Comparison of ENCODE assay signal across 28 cellular contexts in genomic region chr1:232784794-232785193, GRCh38. TPM values are rescaled to one million over a fixed set of nuclear protein-coding genes. Genes with fewer than 3 reads are reported as not detected.
DNase-seq lines count a peak whose midpoint lies in the region; ATAC-seq, FAIRE-seq and TF ChIP-seq lines count a peak whose summit lies in the region.
"Had no signal": no experiment of that assay in that cellular context is flagged by ENCODE, and none has a peak within 500 bp of the region (broad histone marks: within the 10 kb centered on the region; RNA-seq: fewer than 3 reads in every experiment).

No MANE protein-coding gene starts in this region.

- no TSS peak for BruUV-seq in Calu3 (replicated peaks; lab: Mats Ljungman, UMichigan)

- H3K36me3 ChIP-seq in GM23338 (ENCODE audit: insufficient read depth) (no peaks in the 10 kb centered on the region), bronchial epithelial cell (ENCODE audit: control insufficient read depth, insufficient read depth, low read length) (no peaks in the 10 kb centered on the region), psoas muscle (ENCODE audit: insufficient read depth in 1 of 2, low read depth in 1 of 2) (no peaks in the 10 kb centered on the region), sigmoid colon (no peaks in the 10 kb centered on the region), Peyer's patch (no peaks in the 10 kb centered on the region)
- H3K36me3 ChIP-seq: BLaER1 treated with 17β-estradiol and CSF1 and Interleukin-3, amounts not matched to agents 10 nM and 100 nM had no signal

- H3K4me1 Mint-ChIP-seq in GM23338 (no peaks in the 10 kb centered on the region; the same call in 2 of the 3 replicates), neural crest cell (no peaks in the 10 kb centered on the region), Calu3 (ENCODE audit: low read depth, unreplicated experiment) (no peaks in the 10 kb centered on the region)
- H3K4me1 Mint-ChIP-seq: B cell had no signal

- no peak overlapping the region for H3K4me2 ChIP-seq in GM23338
- H3K4me2 ChIP-seq: A549 had no signal

- TF ChIP-seq CTCF in GM23338 (conservative IDR thresholded peaks at IDR 0.05; ENCODE audit: low read depth in 2 of 2) (no peak), bronchial epithelial cell (IDR thresholded peaks at IDR 0.05; ENCODE audit: insufficient read depth, low read length, severe bottlenecking) (no peak), neural crest cell (conservative IDR thresholded peaks at IDR 0.05) (no peak), psoas muscle (IDR thresholded peaks at IDR 0.05) (no peak), sigmoid colon (IDR thresholded peaks at IDR 0.05) (no peak), Peyer's patch (IDR thresholded peaks at IDR 0.05) (no peak), Calu3 (IDR thresholded peaks at IDR 0.05; ENCODE audit: unreplicated experiment) (no peak)

- H3K27me3 ChIP-seq in GM23338 (ENCODE audit: insufficient read depth) (no peaks in the 10 kb centered on the region), bronchial epithelial cell (ENCODE audit: control insufficient read depth, insufficient read depth, low read length) (no peaks in the 10 kb centered on the region), psoas muscle (ENCODE audit: insufficient read depth in 3 of 3, low read length in 2 of 3) (no peaks in the 10 kb centered on the region), sigmoid colon (no peaks in the 10 kb centered on the region), Peyer's patch (no peaks in the 10 kb centered on the region)
- H3K27me3 ChIP-seq: BLaER1 treated with 17β-estradiol and CSF1 and Interleukin-3, amounts not matched to agents 10 nM and 100 nM had no signal

- peak; percentile 81 for FAIRE-seq in bronchial epithelial cell (lab: Jason Lieb, UNC)
- FAIRE-seq: A549, GM12878, GM12892, GM18507 had no signal

- H2AFZ ChIP-seq in GM23338: peak overlapping the region; percentile 72; the same call in 1 of the 2 replicates

- TF ChIP-seq EP300 in sigmoid colon (IDR thresholded peaks at IDR 0.05): no peak

- no peaks in the 10 kb centered on the region for H3K9me2 ChIP-seq in GM23338 (ENCODE audit: insufficient read depth)

- no peaks in the 10 kb centered on the region for H3K9me3 ChIP-seq in psoas muscle
- no peaks in the 10 kb centered on the region for H3K9me3 ChIP-seq in sigmoid colon
- H3K9me3 ChIP-seq in Peyer's patch: no peaks in the 10 kb centered on the region
- H3K9me3 ChIP-seq: A549; BLaER1 treated with 17β-estradiol and CSF1 and Interleukin-3, amounts not matched to agents 10 nM and 100 nM; Caco-2 had no signal

- H3K4me1 ChIP-seq in GM23338 (ENCODE audit: insufficient read depth) (no peaks in the 10 kb centered on the region), psoas muscle (peaks cover 10% of the 10 kb centered on the region), sigmoid colon (no peaks in the 10 kb centered on the region), Peyer's patch (no peaks in the 10 kb centered on the region)
- H3K4me1 ChIP-seq: A549 had no signal

- H3F3A ChIP-seq in GM23338 (replicated peaks; ENCODE audit: low read depth): no peaks in the 10 kb centered on the region

- no peaks in the 10 kb centered on the region for H3K9me3 Mint-ChIP-seq in GM23338
- no peaks in the 10 kb centered on the region for H3K9me3 Mint-ChIP-seq in neural crest cell
- H3K9me3 Mint-ChIP-seq in Calu3 (ENCODE audit: low read depth, unreplicated experiment): no peaks in the 10 kb centered on the region
- H3K9me3 Mint-ChIP-seq: CD4-positive, alpha-beta T cell; CD8-positive, alpha-beta T cell had no signal

- H4K20me1 ChIP-seq in GM23338 (replicated peaks; ENCODE audit: insufficient read depth): no peaks in the 10 kb centered on the region
- H4K20me1 ChIP-seq: BLaER1 treated with 17β-estradiol and CSF1 and Interleukin-3, amounts not matched to agents 10 nM and 100 nM had no signal

- H3K27me3 Mint-ChIP-seq in GM23338 (ENCODE audit: insufficient read depth, low read depth, poor library complexity) (peaks cover 4% of the 10 kb centered on the region), neural crest cell (ENCODE audit: low read depth) (no peaks in the 10 kb centered on the region), Calu3 (ENCODE audit: unreplicated experiment) (peaks cover 30% of the 10 kb centered on the region)
- H3K27me3 Mint-ChIP-seq: CD4-positive, alpha-beta T cell had no signal

- intact Hi-C loops in psoas muscle (cut with DNase I): no loop called here
- intact Hi-C loops in sigmoid colon (cut with DNase I): no loop called here
- intact Hi-C loops in Calu3 (cut with micrococcal nuclease; ENCODE audit: unreplicated experiment): no loop called here

- no peaks in the 10 kb centered on the region for H3K36me3 Mint-ChIP-seq in GM23338 (ENCODE audit: low read depth)
- H3K36me3 Mint-ChIP-seq in neural crest cell (ENCODE audit: low read depth): no peaks in the 10 kb centered on the region
- no peaks in the 10 kb centered on the region for H3K36me3 Mint-ChIP-seq in Calu3 (ENCODE audit: insufficient read depth, unreplicated experiment)
- H3K36me3 Mint-ChIP-seq: CD8-positive, alpha-beta T cell had no signal

- no peak overlapping the region for H3K27ac ChIP-seq in GM23338 (ENCODE audit: low read depth)
- peak overlapping the region; percentile 28 for H3K27ac ChIP-seq in psoas muscle
- no peak overlapping the region for H3K27ac ChIP-seq in sigmoid colon
- no peak overlapping the region for H3K27ac ChIP-seq in Peyer's patch
- H3K27ac ChIP-seq: 22Rv1; A549; BLaER1 treated with 17β-estradiol and CSF1 and Interleukin-3, amounts not matched to agents 10 nM and 100 nM; C4-2B had no signal

- CTCF ChIA-PET in Calu3 (lab: Charles Lee): no interaction called here

- H3K4me3 ChIP-seq in GM23338 (no peak overlapping the region), bronchial epithelial cell (ENCODE audit: low read depth, low read length) (no peak overlapping the region), psoas muscle (peak overlapping the region; percentile 30), sigmoid colon (no peak overlapping the region), Peyer's patch (no peak overlapping the region)
- H3K4me3 ChIP-seq: A549; BLaER1 treated with 17β-estradiol and CSF1 and Interleukin-3, amounts not matched to agents 10 nM and 100 nM; GM12878 had no signal

- no peak overlapping the region for H3K4me3 Mint-ChIP-seq in GM23338
- H3K4me3 Mint-ChIP-seq in neural crest cell: no peak overlapping the region
- no peak overlapping the region for H3K4me3 Mint-ChIP-seq in Calu3 (ENCODE audit: low read depth, unreplicated experiment)
- H3K4me3 Mint-ChIP-seq: B cell; CD4-positive, alpha-beta T cell; CD8-positive, alpha-beta T cell had no signal

- TF ChIP-seq POLR2A in sigmoid colon (IDR thresholded peaks at IDR 0.05) (no peak), Peyer's patch (IDR thresholded peaks at IDR 0.05) (no peak)

- DNase-seq in GM23338 (ENCODE audit: low spot score) (no peak), bronchial epithelial cell (ENCODE audit: low read depth) (no peak), neural crest cell (ENCODE audit: low read depth, low spot score) (no peak), psoas muscle (no peak), sigmoid colon (no peak), Peyer's patch (no peak), Calu3 (no peak)
- DNase-seq: AML-193; Caco-2; CD4-positive, alpha-beta T cell; CD8-positive, alpha-beta T cell; DMS 273 treated with DMSO at 0.1 percent for 48 hours; DMS153; DMS53; DMS79; DND-41; EL; GDM1 had no signal

- 39 to 65% (median 39%) methylated on average over 7 of the region's 7 CpGs for WGBS in psoas muscle, 3 donors
- 87 to 95% methylated on average over 7 of the region's 7 CpGs for WGBS in sigmoid colon, 2 donors

- H3K27ac Mint-ChIP-seq in GM23338 (no peak overlapping the region), neural crest cell (ENCODE audit: unreplicated experiment) (peak overlapping the region; percentile 17), Calu3 (ENCODE audit: unreplicated experiment) (no peak overlapping the region)
- H3K27ac Mint-ChIP-seq: B cell; CD4-positive, alpha-beta T cell; CD8-positive, alpha-beta T cell had no signal

- H3K79me2 ChIP-seq in GM23338 (replicated peaks; ENCODE audit: insufficient read depth): no peaks in the 10 kb centered on the region

- ATAC-seq in GM23338 (no peak), psoas muscle (peak in 3 of 4 donors; percentile 57 to 87 (median 81)), GM21737 (IDR thresholded peaks at IDR 0.05; ENCODE audit: unreplicated experiment) (no peak)
- ATAC-seq: A549; CD8-positive, alpha-beta T cell; GM12878 had no signal

TF ChIP-seq in GM23338, 12 proteins besides CTCF, POLR2A, EP300 and RAD21 (continues in another document):
- no peak for TF ChIP-seq ZNF114 (CRISPR knock-in tag; IDR thresholded peaks at IDR 0.05)

RNA-seq across cellular contexts. Expression of gene MAP10, which starts 20.4 kb away (rescaled TPM):
- 2.8 and 3.3 TPM in 2 replicates for total RNA-seq in GM23338 (2014; rRNA removed; shearing (Covaris generic))
- polyA plus RNA-seq in GM23338 (2016; fragmentation: Nextera tagmentation; extraction: Ambion mirVana) (2.3 and 2.9 TPM in 2 replicates), psoas muscle (1 to 10 TPM in 1 of 3 donors, under 1 TPM in 2; 0.84 to 2.1 (median 0.86) TPM), sigmoid colon (1 to 10 TPM in 1 of 3 donors, under 1 TPM in 2; 0.46 to 2.0 (median 0.60) TPM)
- total RNA-seq in bronchial epithelial cell (0.38 and 0.53 TPM in 2 replicates), neural crest cell (1.9 and 2.0 TPM in 2 replicates), psoas muscle (1 to 10 TPM; 1.3 to 4.0 (median 2.2) TPM), sigmoid colon (1 to 10 TPM; 1.4 to 3.3 (median 2.7) TPM), Peyer's patch (1 to 10 TPM; 1.7 to 3.2 (median 2.5) TPM), Calu3 (2022) (1.5 and 1.9 TPM in 2 replicates)
- total RNA-seq: Caco-2, G401 had no signal

Comparison
In these comparisons a context has a peak if more than half of its experiments do, and no peak if none do; other contexts are left out.
1. ATAC-seq: peak in psoas muscle (3 of 4); none in GM23338 (single experiment) and GM21737 (single experiment).